ENCODE assay signal across 12 cellular contexts in the genomic region with DNA sequence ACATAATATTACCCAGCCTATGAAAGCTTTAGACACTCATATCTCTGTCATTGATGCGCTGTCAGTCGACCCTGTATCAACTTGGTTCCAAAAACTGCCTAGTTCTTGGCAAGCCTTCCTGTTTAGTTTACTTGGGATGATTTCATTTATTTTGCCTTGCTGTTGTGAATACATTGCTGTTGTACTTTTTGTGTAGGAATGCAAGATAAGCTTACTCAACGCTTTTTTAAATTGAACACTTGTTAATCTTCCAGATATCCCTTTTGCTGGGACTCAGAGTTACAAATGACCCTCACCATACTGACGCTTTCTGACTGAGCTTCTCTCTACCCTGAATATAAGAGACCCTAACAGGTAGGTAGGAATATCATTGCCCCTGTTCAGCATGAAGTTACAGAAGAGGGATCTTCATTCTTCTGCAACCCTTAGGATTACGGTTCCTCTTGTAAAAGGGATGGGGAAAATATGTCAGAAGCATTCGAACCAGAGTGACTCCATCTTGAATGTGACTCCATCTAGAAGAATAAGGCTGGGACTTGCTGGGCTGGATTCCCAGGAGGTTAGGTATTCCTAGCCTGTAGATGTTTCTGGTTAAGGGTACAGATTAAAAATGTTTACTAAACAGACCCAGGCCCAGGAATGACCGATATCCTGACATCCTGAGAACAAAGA.
"Had no signal": no experiment of that assay in that cellular context is flagged by ENCODE, and none has a peak within 500 bp of the region (broad histone marks: within the 10 kb centered on the region; RNA-seq: fewer than 3 reads in every experiment).

No MANE protein-coding gene starts in this region.

- ATAC-seq: activated naive CD4-positive, alpha-beta T cell treated with anti-CD3 and anti-CD28 coated beads, Interleukin-2, amount 50 U/mL, for 72 hours; activated T-cell treated with anti-CD3 and anti-CD28 coated beads, Interleukin-2, amount 50 U/mL, for 4 hours; left colon; stimulated activated naive B cell treated with anti-CD40 and anti-IgM and Interleukin-4, amounts not matched to agents 10 μg/mL and 1 μg/mL and 100 μg/mL, for 72 hours had no signal

- DNase-seq: activated CD4-positive, alpha-beta memory T cell treated with anti-CD3 and anti-CD28 coated beads for 36 hours; activated effector memory CD4-positive, alpha-beta T cell treated with anti-CD3 and anti-CD28 coated beads, Interleukin-2, amount 50 U/mL, for 16 hours; activated T-cell treated with anti-CD3 and anti-CD28 coated beads, Interleukin-2, amount 50 U/mL, for 4 hours; amygdala; left colon; mesendoderm; posterior cingulate gyrus; right lobe of liver; stimulated activated CD4-positive, alpha-beta T cell treated with anti-CD3 and anti-CD28 coated beads, Interleukin-2, amount 100 ng/mL, for 24 hours; stimulated activated naive B cell treated with anti-CD40 and anti-IgM and Interleukin-4, amounts not matched to agents 10 μg/mL and 1 μg/mL and 100 μg/mL, for 72 hours had no signal

- H3K4me1 ChIP-seq: SJSA1 had no signal

- H3K36me3 ChIP-seq: SJSA1 had no signal

- H3K4me3 ChIP-seq: right lobe of liver had no signal

- H3K27ac ChIP-seq: right lobe of liver, SJSA1 had no signal

- H3K27me3 ChIP-seq: right lobe of liver, SJSA1 had no signal

- H3K9me3 ChIP-seq: right lobe of liver, SJSA1 had no signal
